In genomic region chr7:24727165-24728120, GRCh38 we compare ENCODE assay signal across 10 cellular contexts. TPM values are rescaled to one million over a fixed set of nuclear protein-coding genes. Genes with fewer than 3 reads are reported as not detected.
DNase-seq lines count a peak whose midpoint lies in the region; ATAC-seq, FAIRE-seq and TF ChIP-seq lines count a peak whose summit lies in the region.
"Had no signal": no experiment of that assay in that cellular context is flagged by ENCODE, and none has a peak within 500 bp of the region (broad histone marks: within the 10 kb centered on the region; RNA-seq: fewer than 3 reads in every experiment).

No MANE protein-coding gene starts in this region.

- 75 to 79% methylated on average over 13 of the region's 13 CpGs for WGBS in heart right ventricle, 2 donors
- WGBS in small intestine, 3 donors, result 80 to 87% (median 81%) methylated on average over 13 of the region's 13 CpGs

- H3K36me3 ChIP-seq in heart right ventricle (no peaks in the 10 kb centered on the region), small intestine (ENCODE audit: control insufficient read depth in 2 of 2, insufficient read depth in 2 of 2, low read length in 2 of 2) (no peaks in the 10 kb centered on the region)

- no peak overlapping the region for H3K4me3 ChIP-seq in heart right ventricle
- no peak overlapping the region for H3K4me3 ChIP-seq in small intestine (ENCODE audit: low read depth in 1 of 2, low read length in 2 of 2)

- H3K4me1 ChIP-seq in heart right ventricle (peaks cover 0 to 26% (median 8%) of the 10 kb centered on the region in 9 donors), small intestine (ENCODE audit: control insufficient read depth in 2 of 2, insufficient read depth in 1 of 2, low read depth in 1 of 2, low read length in 1 of 2) (no peaks in the 10 kb centered on the region)

- POLR2A ChIA-PET in HEK293T (lab: Yijun Ruan, JAX), result no interaction called here

- CTCF ChIA-PET in HEK293T (lab: Yijun Ruan, JAX), result no interaction called here

- H3K9me3 ChIP-seq in heart right ventricle (no peaks in the 10 kb centered on the region), small intestine (ENCODE audit: control insufficient read depth, low read depth) (no peaks in the 10 kb centered on the region)

- ATAC-seq in GM18502 (IDR thresholded peaks at IDR 0.05; ENCODE audit: poor library complexity, unreplicated experiment) (peak; percentile 71), GM21528 (IDR thresholded peaks at IDR 0.05; ENCODE audit: low FRiP score, unreplicated experiment) (peak; percentile 73), HG03460 (IDR thresholded peaks at IDR 0.05; ENCODE audit: unreplicated experiment) (peak; percentile 65), heart right ventricle (peak in 5 of 8 donors; percentile 17 to 62 (median 36))

- no peak for TF ChIP-seq CTCF in heart right ventricle (IDR thresholded peaks at IDR 0.05)

- H3K27me3 ChIP-seq in heart right ventricle, result no peaks in the 10 kb centered on the region
- no peaks in the 10 kb centered on the region for H3K27me3 ChIP-seq in small intestine (ENCODE audit: control insufficient read depth in 2 of 2, insufficient read depth in 2 of 2, low read length in 2 of 2)

- peak overlapping the region in 3 of 10 donors; percentile 16 to 26 (median 26) for H3K27ac ChIP-seq in heart right ventricle
- H3K27ac ChIP-seq in small intestine (ENCODE audit: low read depth in 1 of 2, low read length in 1 of 2), result no peak overlapping the region

- no peak for FAIRE-seq in small intestine (lab: Jason Lieb, UNC)

- DNase-seq in heart right ventricle (no peak), T1000 (lab: John Stamatoyannopoulos, UW) (no peak), HEK293T (ENCODE audit: extremely low spot score) (no peak), small intestine (no peak)
- DNase-seq in activated naive CD4-positive, alpha-beta T cell (lab: John Stamatoyannopoulos, UW), result no peak
- DNase-seq: activated CD4-positive, CD25-positive, alpha-beta regulatory T cell treated with anti-CD3 and anti-CD28 coated beads, Interleukin-2, amount 50 U/mL, for 72 hours; natural killer cell had no signal

- intact Hi-C loops in heart right ventricle (cut with DNase I), result no loop called here

TF ChIP-seq in HEK293T, 16 proteins besides CTCF, POLR2A, EP300 and RAD21:
- TF ChIP-seq CTBP1 (IDR thresholded peaks at IDR 0.05; ENCODE audit: borderline replicate concordance), result no peak
- no peak for TF ChIP-seq TARDBP (IDR thresholded peaks at IDR 0.05)
- TF ChIP-seq FOXM1 (IDR thresholded peaks at IDR 0.05; ENCODE audit: borderline replicate concordance), result no peak
- TF ChIP-seq ELF4 (IDR thresholded peaks at IDR 0.05), result no peak
- TF ChIP-seq PKNOX1 (IDR thresholded peaks at IDR 0.05), result no peak
- no peak for TF ChIP-seq L3MBTL2 (conservative IDR thresholded peaks at IDR 0.05)

RNA-seq across cellular contexts. Expression of gene GSDME, which starts 29.8 kb away (rescaled TPM):
- 10 to 100 TPM in 1 of 10 donors, 1 to 10 TPM in 9; 3.3 to 11.9 (median 6.0) TPM for total RNA-seq in heart right ventricle
- polyA plus RNA-seq in heart right ventricle (1 to 10 TPM; 2.8 to 5.6 TPM), small intestine (100 to 1,000 TPM in 2 of 3 donors, 1 to 10 TPM in 1; 4.0 to 118 (median 105) TPM)
